ENCODE assay signal across 12 cellular contexts in genomic region chr14:63897706-63898105, GRCh38. TPM values are rescaled to one million over a fixed set of nuclear protein-coding genes. Genes with fewer than 3 reads are reported as not detected.
DNase-seq lines count a peak whose midpoint lies in the region; ATAC-seq and TF ChIP-seq lines count a peak whose summit lies in the region.
"Had no signal": no experiment of that assay in that cellular context is flagged by ENCODE, and none has a peak within 500 bp of the region (broad histone marks: within the 10 kb centered on the region; RNA-seq: fewer than 3 reads in every experiment).

No MANE protein-coding gene starts in this region.

- H3K4me1 ChIP-seq in heart right ventricle = peaks cover 12 to 96% (median 71%) of the 10 kb centered on the region in 9 donors
- H3K4me1 ChIP-seq in tibial nerve = peaks cover 0 to 76% (median 29%) of the 10 kb centered on the region in 4 donors

- no peak for ATAC-seq in heart right ventricle
- ATAC-seq in Right ventricle myocardium superior (ENCODE audit: poor library complexity) = no peak
- no peak for ATAC-seq in GM18519 (IDR thresholded peaks at IDR 0.05; ENCODE audit: low FRiP score, unreplicated experiment)

- TF ChIP-seq POLR2A in tibial nerve (IDR thresholded peaks at IDR 0.05) = no peak

- H3K27me3 ChIP-seq in heart right ventricle = peaks cover 0 to 82% (median 0%) of the 10 kb centered on the region in 7 donors
- H3K27me3 ChIP-seq in tibial nerve = no peaks in the 10 kb centered on the region
- H3K27me3 ChIP-seq: adrenal gland had no signal

- H3K9me3 ChIP-seq in heart right ventricle (no peaks in the 10 kb centered on the region), tibial nerve (no peaks in the 10 kb centered on the region)
- H3K9me3 ChIP-seq: adrenal gland had no signal

- H3K36me3 ChIP-seq in heart right ventricle = no peaks in the 10 kb centered on the region
- H3K36me3 ChIP-seq in tibial nerve = no peaks in the 10 kb centered on the region
- H3K36me3 ChIP-seq: adrenal gland had no signal

- peak in 1 of 2 donors; percentile 6 for TF ChIP-seq EP300 in tibial nerve (IDR thresholded peaks at IDR 0.05)

- 72 to 79% methylated on average over 3 of the region's 3 CpGs for WGBS in heart right ventricle, 2 donors
- 36 to 44% methylated on average over 3 of the region's 3 CpGs for WGBS in tibial nerve, 2 donors

- no peak for DNase-seq in heart right ventricle
- no peak for DNase-seq in Right ventricle myocardium superior
- peak; percentile 43 to 87 for DNase-seq in cardiac fibroblast (ENCODE audit: low read depth in 2 of 2)
- DNase-seq in myocyte (ENCODE audit: low read depth) = peak; percentile 47
- DNase-seq in tibial nerve (ENCODE audit: low spot score in 2 of 2) = no peak
- no peak for DNase-seq in NCI-H345 (lab: John Stamatoyannopoulos, UW)
- DNase-seq in superior temporal gyrus (ENCODE audit: extremely low spot score) = no peak
- DNase-seq: adrenal gland, islet precursor cell, NCI-H146, nucleus accumbens had no signal

- intact Hi-C loops in heart right ventricle (cut with DNase I) (loop anchor here in 2 of 10 donors (5.0 kb wide), 1 partner anchor 45 kb away; the partner anchor contains the start of gene SYNE2 (in 2 of the 2)), Right ventricle myocardium superior (cut with DNase I) (no loop called here)

- H3K4me3 ChIP-seq in heart right ventricle (no peak overlapping the region), cardiac fibroblast (replicated peaks in 1 of 2; ENCODE audit: low read depth in 2 of 2, low read length in 2 of 2) (no peak overlapping the region), tibial nerve (no peak overlapping the region)
- H3K4me3 ChIP-seq: adrenal gland had no signal

- H3K27ac ChIP-seq in heart right ventricle (peak overlapping the region in 8 of 10 donors; percentile 19 to 83 (median 51)), tibial nerve (peak overlapping the region in 3 of 4 donors; percentile 11 to 85 (median 71))

- TF ChIP-seq CTCF in heart right ventricle (IDR thresholded peaks at IDR 0.05) (no peak), cardiac fibroblast (IDR thresholded peaks at IDR 0.05; ENCODE audit: low read depth, low read length) (no peak), tibial nerve (IDR thresholded peaks at IDR 0.05) (no peak)

RNA-seq across cellular contexts. Expression of gene SYNE2, which starts 44.9 kb away (rescaled TPM):
- 100 to 1,000 TPM in 6 of 10 donors, 10 to 100 TPM in 4; 88.4 to 205 (median 110) TPM for total RNA-seq in heart right ventricle
- 10 to 100 TPM; 43.6 to 98.7 TPM for polyA plus RNA-seq in heart right ventricle
- 193 TPM for total RNA-seq in Right ventricle myocardium superior
- total RNA-seq in myocyte = 11.9 and 14.8 TPM in 2 replicates
- polyA plus RNA-seq in myocyte (2012) = 1.4 TPM
- total RNA-seq in tibial nerve = 100 to 1,000 TPM; 212 to 378 (median 285) TPM

Comparison
In these comparisons a context has a peak if more than half of its experiments do, and no peak if none do; other contexts are left out.
1. DNase-seq: peak in cardiac fibroblast (2 of 2) and myocyte (single experiment); none in heart right ventricle (0 of 2), Right ventricle myocardium superior (single experiment), tibial nerve (0 of 2), NCI-H345 (single experiment) and superior temporal gyrus (single experiment).